In genomic region chr20:53875452-53875851, GRCh38 we compare ENCODE assay signal across 21 cellular contexts.
A peak's percentile ranks its signal among the peaks of the same experiment; 100 is the strongest.
DNase-seq lines count a peak whose midpoint lies in the region; ATAC-seq, FAIRE-seq and TF ChIP-seq lines count a peak whose summit lies in the region.
"Had no signal": no experiment of that assay in that cellular context is flagged by ENCODE, and none has a peak within 500 bp of the region (broad histone marks: within the 10 kb centered on the region; RNA-seq: fewer than 3 reads in every experiment).

No MANE protein-coding gene starts in this region.

- peak overlapping the region; percentile 1 for H3K27ac Mint-ChIP-seq in Caco-2 (ENCODE audit: unreplicated experiment)
- H3K27ac Mint-ChIP-seq in chondrocyte (ENCODE audit: unreplicated experiment) = no peak overlapping the region
- H3K27ac Mint-ChIP-seq: activated CD4-positive, alpha-beta T cell treated with anti-CD3 and anti-CD28 coated beads for 36 hours had no signal

- H3K27ac ChIP-seq in K562 (ENCODE audit: extremely low read depth, low read depth, low read length) (no peak overlapping the region), parathyroid adenoma (no peak overlapping the region)
- H3K27ac ChIP-seq: epithelial cell of prostate, RWPE1 had no signal

- no peaks in the 10 kb centered on the region for H3K27me3 Mint-ChIP-seq in Caco-2 (ENCODE audit: insufficient read depth, unreplicated experiment)
- no peaks in the 10 kb centered on the region for H3K27me3 Mint-ChIP-seq in chondrocyte (ENCODE audit: low read depth)
- H3K27me3 Mint-ChIP-seq: activated CD4-positive, alpha-beta T cell treated with anti-CD3 and anti-CD28 coated beads for 36 hours; IgD-negative memory B cell had no signal

- BruUV-seq in Caco-2 (replicated peaks; lab: Mats Ljungman, UMichigan) = no TSS peak
- no TSS peak for BruUV-seq in K562 (replicated peaks; lab: Mats Ljungman, UMichigan)

- DNase-seq in Caco-2 (no peak), MV-4-11 (lab: John Stamatoyannopoulos, UW) (peak; percentile 83), K562 (ENCODE audit: extremely low read depth in 1 of 4, low spot score in 3 of 4) (peak in 2 of 4 experiments; percentile 25 to 39), NCI-H446 treated with DMSO at 0.1 percent for 48 hours (lab: John Stamatoyannopoulos, UW) (no peak), chondrocyte (ENCODE audit: low spot score) (no peak), posterior vena cava (ENCODE audit: low spot score) (no peak)
- DNase-seq: activated CD4-positive, alpha-beta T cell treated with anti-CD3 and anti-CD28 coated beads for 36 hours; activated T-cell treated with anti-CD3 and anti-CD28 coated beads, Interleukin-2, amount 50 U/mL, for 48 hours; NCI-H1417; NCI-H345; occipital lobe; small intestine; stimulated activated naive CD8-positive, alpha-beta T cell treated with anti-CD3 and anti-CD28 coated beads, Interleukin-15, Interleukin-2, amounts not matched to agents 100 U/mL and 50 U/mL, for 24 hours; T-helper 2 cell had no signal

- no peaks in the 10 kb centered on the region for H3K36me3 ChIP-seq in Caco-2 (ENCODE audit: control insufficient read depth, insufficient read depth, low read length)
- H3K36me3 ChIP-seq in K562 (ENCODE audit: control insufficient read depth, insufficient read depth, low read length) = no peaks in the 10 kb centered on the region
- H3K36me3 ChIP-seq in parathyroid adenoma (ENCODE audit: control insufficient read depth, insufficient read depth, low read length) = no peaks in the 10 kb centered on the region

- FAIRE-seq in K562 (lab: Jason Lieb, UNC) = no peak
- FAIRE-seq: colon, GM12892, small intestine had no signal

- CTCF ChIA-PET in Caco-2 (lab: Charles Lee) (no interaction called here), K562 (lab: Yijun Ruan, JAX; ENCODE audit: low intra/inter-chr PET ratio) (no interaction called here)

- no peak for TF ChIP-seq POLR2A in K562 (conservative IDR thresholded peaks at IDR 0.05)

- no peaks in the 10 kb centered on the region for H3K79me2 ChIP-seq in K562 (ENCODE audit: control insufficient read depth, insufficient read depth, low read length)
- H3K79me2 ChIP-seq in parathyroid adenoma = no peaks in the 10 kb centered on the region

- ATAC-seq in K562 = peak; percentile 60
- ATAC-seq: activated CD4-positive, alpha-beta T cell treated with anti-CD3 and anti-CD28 coated beads for 36 hours; HCT116; stimulated activated naive CD8-positive, alpha-beta T cell treated with anti-CD3 and anti-CD28 coated beads, Interleukin-15, Interleukin-2, amounts not matched to agents 100 U/mL and 50 U/mL, for 24 hours had no signal

- no peaks in the 10 kb centered on the region for H3K9me3 Mint-ChIP-seq in Caco-2 (ENCODE audit: unreplicated experiment)
- no peaks in the 10 kb centered on the region for H3K9me3 Mint-ChIP-seq in chondrocyte (ENCODE audit: low read depth)

- in situ Hi-C loops in K562 (cut with MboI) = no loop called here

- intact Hi-C loops in Caco-2 (cut with micrococcal nuclease; ENCODE audit: unreplicated experiment) (no loop called here), K562 (cut with micrococcal nuclease) (no loop called here), posterior vena cava (cut with DNase I) (loop anchor here in 1 of 2 donors (10.0 kb wide), 1 partner anchor 1901 kb away; no protein-coding TSS in a partner anchor)

- H3K36me3 Mint-ChIP-seq in Caco-2 (ENCODE audit: insufficient read depth, unreplicated experiment) (no peaks in the 10 kb centered on the region), chondrocyte (ENCODE audit: low read depth) (no peaks in the 10 kb centered on the region)
- H3K36me3 Mint-ChIP-seq: IgD-negative memory B cell had no signal

- H3K9me3 ChIP-seq in Caco-2 (no peaks in the 10 kb centered on the region), K562 (replicated peaks; ENCODE audit: control insufficient read depth, insufficient read depth, low read depth, low read length) (no peaks in the 10 kb centered on the region), parathyroid adenoma (ENCODE audit: control insufficient read depth, low read length) (no peaks in the 10 kb centered on the region)

- no peaks in the 10 kb centered on the region for H3K9me1 ChIP-seq in K562 (ENCODE audit: control insufficient read depth, insufficient read depth, low read length)

- no peak for TF ChIP-seq RAD21 in K562 (CRISPR knock-in tag; conservative IDR thresholded peaks at IDR 0.05 in 1 of 2, IDR thresholded peaks at IDR 0.05 in 1 of 2)

- H3K27me3 ChIP-seq in Caco-2 (replicated peaks; ENCODE audit: control insufficient read depth, insufficient read depth, low read length) (no peaks in the 10 kb centered on the region), K562 (ENCODE audit: control insufficient read depth in 2 of 2, insufficient read depth in 2 of 2, low read length in 2 of 2) (no peaks in the 10 kb centered on the region), parathyroid adenoma (ENCODE audit: control insufficient read depth, insufficient read depth, low read length) (no peaks in the 10 kb centered on the region)

- TF ChIP-seq CTCF in Caco-2 (IDR thresholded peaks at IDR 0.05; ENCODE audit: insufficient read depth in 1 of 2, low read depth in 1 of 2, low read length in 1 of 2, severe bottlenecking in 1 of 2, unreplicated experiment in 1 of 2) (no peak), K562 (IDR thresholded peaks at IDR 0.05 in 2 of 3, conservative IDR thresholded peaks at IDR 0.05 in 1 of 3; ENCODE audit: insufficient read depth in 2 of 3, low read depth in 1 of 3, low read length in 3 of 3) (no peak), parathyroid adenoma (IDR thresholded peaks at IDR 0.05) (no peak), chondrocyte (IDR thresholded peaks at IDR 0.05) (no peak)

- H3K4me2 ChIP-seq in K562 (ENCODE audit: insufficient read depth, low read length) (peak overlapping the region; percentile 22; the same call in 1 of the 2 replicates), parathyroid adenoma (ENCODE audit: low read length) (no peak overlapping the region)

- POLR2A ChIA-PET in Caco-2 (lab: Charles Lee) = no interaction called here
- POLR2A ChIA-PET in K562 (lab: Yijun Ruan, JAX) = interaction anchor here (0.6 kb wide), 1 partner anchor 9 kb away, joined by 5 read pairs; no protein-coding TSS in a partner anchor

- peaks cover 31% of the 10 kb centered on the region for H3K4me1 ChIP-seq in Caco-2
- H3K4me1 ChIP-seq in K562 (replicated peaks in 1 of 2; ENCODE audit: control insufficient read depth in 2 of 2, insufficient read depth in 2 of 2, low read length in 2 of 2) = peaks cover 0 to 3% of the 10 kb centered on the region in 2 experiments; a peak in 2 of 5 replicates
- peaks cover 9% of the 10 kb centered on the region for H3K4me1 ChIP-seq in parathyroid adenoma

- 64% methylated on average over 14 of the region's 14 CpGs for WGBS in K562 (ENCODE audit: insufficient coverage, low coverage, missing lambda C conversion rate)

- H3K4me3 Mint-ChIP-seq in Caco-2 (ENCODE audit: unreplicated experiment) (no peak overlapping the region), chondrocyte (ENCODE audit: unreplicated experiment) (no peak overlapping the region)
- H3K4me3 Mint-ChIP-seq: activated CD4-positive, alpha-beta T cell treated with anti-CD3 and anti-CD28 coated beads for 36 hours had no signal

- H4K20me1 ChIP-seq in K562 (replicated peaks; ENCODE audit: control insufficient read depth, insufficient read depth, low read length) = no peaks in the 10 kb centered on the region

- TF ChIP-seq EP300 in K562 (IDR thresholded peaks at IDR 0.05; ENCODE audit: low read length) = no peak

- H2AFZ ChIP-seq in K562 (ENCODE audit: low read depth, low read length) (peak overlapping the region; percentile 7; the same call in 1 of the 2 replicates), parathyroid adenoma (peak overlapping the region; percentile 60)

- H3K9ac ChIP-seq in K562 (ENCODE audit: insufficient read depth in 1 of 2, low read depth in 2 of 2, low read length in 2 of 2) (no peak overlapping the region), parathyroid adenoma (no peak overlapping the region)

- H3K4me3 ChIP-seq in Caco-2 (ENCODE audit: low read depth, low read length) = no peak overlapping the region
- H3K4me3 ChIP-seq in K562 = no peak overlapping the region
- H3K4me3 ChIP-seq in parathyroid adenoma (ENCODE audit: low read depth, low read length) = no peak overlapping the region

- H3K4me1 Mint-ChIP-seq in Caco-2 (ENCODE audit: low read depth, unreplicated experiment) = peaks cover 33% of the 10 kb centered on the region
- peaks cover 22% of the 10 kb centered on the region for H3K4me1 Mint-ChIP-seq in chondrocyte (ENCODE audit: low read depth)

TF ChIP-seq in K562, 482 proteins besides CTCF, POLR2A, EP300 and RAD21 (continues in another document):
- TF ChIP-seq RBFOX2 (IDR thresholded peaks at IDR 0.05; ENCODE audit: low read depth, low read length) (peak; percentile 33; the same call in 1 of the 2 replicates), ZBTB33 (CRISPR knock-in tag; IDR thresholded peaks at IDR 0.05) (peak; percentile 100), MCM2 (IDR thresholded peaks at IDR 0.05; ENCODE audit: low read depth) (no peak), PYGO2 (tag; IDR thresholded peaks at IDR 0.05) (no peak), TSC22D4 (tag; IDR thresholded peaks at IDR 0.05) (no peak), YY1 (IDR thresholded peaks at IDR 0.05; ENCODE audit: borderline replicate concordance in 1 of 3, control insufficient read depth in 1 of 3, extremely low read depth in 1 of 3, insufficient read depth in 3 of 3, insufficient read length in 1 of 3, insufficient replicate concordance in 2 of 3, low read depth in 1 of 3, low read length in 2 of 3) (no peak), NFXL1 (CRISPR knock-in tag; IDR thresholded peaks at IDR 0.05) (no peak), NONO (IDR thresholded peaks at IDR 0.05; ENCODE audit: low read depth in 2 of 2, low read length in 1 of 2) (no peak), ATF7 (IDR thresholded peaks at IDR 0.05) (peak; percentile 71; the same call in 1 of the 2 replicates), ZNF384 (IDR thresholded peaks at IDR 0.05; ENCODE audit: low read depth, low read length) (peak; percentile 86)
